ENCODE assay signal across 9 cellular contexts in genomic region chr12:92138144-92138543, GRCh38. TPM values are rescaled to one million over a fixed set of nuclear protein-coding genes. Genes with fewer than 3 reads are reported as not detected.
DNase-seq lines count a peak whose midpoint lies in the region; FAIRE-seq and TF ChIP-seq lines count a peak whose summit lies in the region.
"Had no signal": no experiment of that assay in that cellular context is flagged by ENCODE, and none has a peak within 500 bp of the region (broad histone marks: within the 10 kb centered on the region; RNA-seq: fewer than 3 reads in every experiment).

No MANE protein-coding gene starts in this region.

- H3K27ac Mint-ChIP-seq in activated CD4-positive, alpha-beta T cell treated with anti-CD3 and anti-CD28 coated beads, Interleukin-2, amount 10 ng/mL, durations not matched to agents 24 days and 14 days: peak overlapping the region; percentile 82
- H3K27ac Mint-ChIP-seq in activated T-helper 2 cell treated with anti-CD3 and anti-CD28 coated beads, Interferon-gamma antibody, Interleukin-2, Interleukin-4, amounts not matched to agents 10 μg/mL and 5 μg/mL and 100 μg/mL, durations not matched to agents 14 hours and 24 hours and 36 hours: peak overlapping the region; percentile 87

- H3K36me3 Mint-ChIP-seq in activated CD4-positive, alpha-beta T cell treated with anti-CD3 and anti-CD28 coated beads, Interleukin-2, amount 10 ng/mL, durations not matched to agents 24 days and 14 days (ENCODE audit: low read depth): peaks cover 76% of the 10 kb centered on the region
- peaks cover 81% of the 10 kb centered on the region for H3K36me3 Mint-ChIP-seq in activated T-helper 2 cell treated with anti-CD3 and anti-CD28 coated beads, Interferon-gamma antibody, Interleukin-2, Interleukin-4, amounts not matched to agents 10 μg/mL and 5 μg/mL and 100 μg/mL, durations not matched to agents 14 hours and 24 hours and 36 hours (ENCODE audit: low read depth)

- no peaks in the 10 kb centered on the region for H3K27me3 Mint-ChIP-seq in activated CD4-positive, alpha-beta T cell treated with anti-CD3 and anti-CD28 coated beads, Interleukin-2, amount 10 ng/mL, durations not matched to agents 24 days and 14 days
- H3K27me3 Mint-ChIP-seq in activated T-helper 2 cell treated with anti-CD3 and anti-CD28 coated beads, Interferon-gamma antibody, Interleukin-2, Interleukin-4, amounts not matched to agents 10 μg/mL and 5 μg/mL and 100 μg/mL, durations not matched to agents 14 hours and 24 hours and 36 hours (ENCODE audit: low read depth): no peaks in the 10 kb centered on the region

- no peak for TF ChIP-seq CTCF in kidney (IDR thresholded peaks at IDR 0.05; ENCODE audit: borderline replicate concordance, extremely low read depth, insufficient read depth)

- H3K4me1 Mint-ChIP-seq in activated CD4-positive, alpha-beta T cell treated with anti-CD3 and anti-CD28 coated beads, Interleukin-2, amount 10 ng/mL, durations not matched to agents 24 days and 14 days: peaks cover 65% of the 10 kb centered on the region
- H3K4me1 Mint-ChIP-seq in activated T-helper 2 cell treated with anti-CD3 and anti-CD28 coated beads, Interferon-gamma antibody, Interleukin-2, Interleukin-4, amounts not matched to agents 10 μg/mL and 5 μg/mL and 100 μg/mL, durations not matched to agents 14 hours and 24 hours and 36 hours (ENCODE audit: low read depth): peaks cover 74% of the 10 kb centered on the region

- H3K27me3 ChIP-seq in subcutaneous abdominal adipose tissue (ENCODE audit: control insufficient read depth in 5 of 5, insufficient read depth in 4 of 5, low read length in 5 of 5): no peaks in the 10 kb centered on the region

- H3K9ac ChIP-seq in kidney (ENCODE audit: low read length in 2 of 2) (peak overlapping the region in 1 of 2 donors; percentile 5), subcutaneous abdominal adipose tissue (ENCODE audit: low read length in 5 of 5) (peak overlapping the region; percentile 16 to 96 (median 44))

- peak; percentile 62 for DNase-seq in activated CD4-positive, alpha-beta T cell treated with anti-CD3 and anti-CD28 coated beads, Interleukin-2, amount 10 ng/mL, durations not matched to agents 24 days and 14 days
- no peak for DNase-seq in activated CD4-positive, alpha-beta T cell treated with anti-CD3 and anti-CD28 coated beads for 4 hours
- no peak for DNase-seq in activated T-helper 2 cell treated with anti-CD3 and anti-CD28 coated beads, Interferon-gamma antibody, Interleukin-2, Interleukin-4, amounts not matched to agents 10 μg/mL and 5 μg/mL and 100 μg/mL, durations not matched to agents 14 hours and 24 hours and 36 hours (ENCODE audit: low spot score)
- no peak for DNase-seq in kidney
- DNase-seq in HuH-7 (ENCODE audit: low spot score): no peak
- no peak for DNase-seq in DMS114 treated with DMSO at 0.1 percent for 48 hours (lab: John Stamatoyannopoulos, UW; ENCODE audit: unreplicated experiment)
- DNase-seq in NCI-H1092 (lab: John Stamatoyannopoulos, UW): no peak
- DNase-seq: NCI-H1436 treated with DMSO at 0.1 percent for 48 hours had no signal

- intact Hi-C loops in activated CD4-positive, alpha-beta T cell treated with anti-CD3 and anti-CD28 coated beads, Interleukin-2, amount 10 ng/mL, durations not matched to agents 24 days and 14 days (cut with micrococcal nuclease): loop anchor here (5.0 kb wide), 1 partner anchor 451 kb away; no protein-coding TSS in a partner anchor
- intact Hi-C loops in activated T-helper 2 cell treated with anti-CD3 and anti-CD28 coated beads, Interferon-gamma antibody, Interleukin-2, Interleukin-4, amounts not matched to agents 10 μg/mL and 5 μg/mL and 100 μg/mL, durations not matched to agents 14 hours and 24 hours and 36 hours (cut with micrococcal nuclease): loop anchor here (5.0 kb wide), 2 partner anchors 71 to 326 kb away; no protein-coding TSS in a partner anchor
- intact Hi-C loops in kidney (cut with DNase I): no loop called here

- H3K9me3 ChIP-seq in kidney (ENCODE audit: control insufficient read depth in 1 of 2, low read length in 2 of 2): no peaks in the 10 kb centered on the region
- H3K9me3 ChIP-seq in subcutaneous abdominal adipose tissue (ENCODE audit: control insufficient read depth in 5 of 5, low read length in 5 of 5): no peaks in the 10 kb centered on the region

- no peaks in the 10 kb centered on the region for H3K9me3 Mint-ChIP-seq in activated CD4-positive, alpha-beta T cell treated with anti-CD3 and anti-CD28 coated beads, Interleukin-2, amount 10 ng/mL, durations not matched to agents 24 days and 14 days
- no peaks in the 10 kb centered on the region for H3K9me3 Mint-ChIP-seq in activated T-helper 2 cell treated with anti-CD3 and anti-CD28 coated beads, Interferon-gamma antibody, Interleukin-2, Interleukin-4, amounts not matched to agents 10 μg/mL and 5 μg/mL and 100 μg/mL, durations not matched to agents 14 hours and 24 hours and 36 hours

- H3K4me3 ChIP-seq in kidney (ENCODE audit: low read length in 2 of 2) (peak overlapping the region; percentile 79 to 89), subcutaneous abdominal adipose tissue (ENCODE audit: low read depth in 1 of 5, low read length in 5 of 5) (peak overlapping the region; percentile 47 to 99 (median 98))

- FAIRE-seq in kidney (lab: Jason Lieb, UNC): no peak

- H3K27ac ChIP-seq in kidney (ENCODE audit: low read depth in 2 of 2, low read length in 2 of 2) (peak overlapping the region in 1 of 2 donors; percentile 65), subcutaneous abdominal adipose tissue (ENCODE audit: low read depth, low read length) (peak overlapping the region; percentile 100)

- H3K4me1 ChIP-seq in kidney (ENCODE audit: control insufficient read depth in 1 of 2, insufficient read depth in 1 of 2, low read depth in 1 of 2, low read length in 2 of 2) (peaks cover 27 to 32% of the 10 kb centered on the region in 2 donors), subcutaneous abdominal adipose tissue (ENCODE audit: control insufficient read depth in 5 of 5, insufficient read depth in 5 of 5, low read length in 5 of 5) (peaks cover 14 to 85% (median 83%) of the 10 kb centered on the region in 5 donors)

- peak overlapping the region; percentile 99 for H3K4me3 Mint-ChIP-seq in activated CD4-positive, alpha-beta T cell treated with anti-CD3 and anti-CD28 coated beads, Interleukin-2, amount 10 ng/mL, durations not matched to agents 24 days and 14 days
- H3K4me3 Mint-ChIP-seq in activated T-helper 2 cell treated with anti-CD3 and anti-CD28 coated beads, Interferon-gamma antibody, Interleukin-2, Interleukin-4, amounts not matched to agents 10 μg/mL and 5 μg/mL and 100 μg/mL, durations not matched to agents 14 hours and 24 hours and 36 hours (ENCODE audit: low read depth): peak overlapping the region; percentile 98

- H3K36me3 ChIP-seq in kidney (ENCODE audit: control insufficient read depth in 1 of 2, insufficient read depth in 2 of 2, low read length in 2 of 2): peaks cover 4 to 10% of the 10 kb centered on the region in 2 donors
- peaks cover 0 to 22% (median 5%) of the 10 kb centered on the region in 5 donors for H3K36me3 ChIP-seq in subcutaneous abdominal adipose tissue (ENCODE audit: control insufficient read depth in 5 of 5, insufficient read depth in 5 of 5, low read length in 5 of 5)

RNA-seq across cellular contexts. Expression of gene BTG1, which starts 7.5 kb away (rescaled TPM):
- 84.2 and 90.8 TPM in 2 replicates for total RNA-seq in activated CD4-positive, alpha-beta T cell treated with anti-CD3 and anti-CD28 coated beads, Interleukin-2, amount 10 ng/mL, durations not matched to agents 24 days and 14 days
- 67.8 and 71.7 TPM in 2 replicates for total RNA-seq in activated T-helper 2 cell treated with anti-CD3 and anti-CD28 coated beads, Interferon-gamma antibody, Interleukin-2, Interleukin-4, amounts not matched to agents 10 μg/mL and 5 μg/mL and 100 μg/mL, durations not matched to agents 14 hours and 24 hours and 36 hours
- total RNA-seq in kidney: 173 TPM
- polyA plus RNA-seq in kidney (ENCODE audit: insufficient read depth, low read depth, low replicate concordance): 59.9 TPM
